In the genomic region with DNA sequence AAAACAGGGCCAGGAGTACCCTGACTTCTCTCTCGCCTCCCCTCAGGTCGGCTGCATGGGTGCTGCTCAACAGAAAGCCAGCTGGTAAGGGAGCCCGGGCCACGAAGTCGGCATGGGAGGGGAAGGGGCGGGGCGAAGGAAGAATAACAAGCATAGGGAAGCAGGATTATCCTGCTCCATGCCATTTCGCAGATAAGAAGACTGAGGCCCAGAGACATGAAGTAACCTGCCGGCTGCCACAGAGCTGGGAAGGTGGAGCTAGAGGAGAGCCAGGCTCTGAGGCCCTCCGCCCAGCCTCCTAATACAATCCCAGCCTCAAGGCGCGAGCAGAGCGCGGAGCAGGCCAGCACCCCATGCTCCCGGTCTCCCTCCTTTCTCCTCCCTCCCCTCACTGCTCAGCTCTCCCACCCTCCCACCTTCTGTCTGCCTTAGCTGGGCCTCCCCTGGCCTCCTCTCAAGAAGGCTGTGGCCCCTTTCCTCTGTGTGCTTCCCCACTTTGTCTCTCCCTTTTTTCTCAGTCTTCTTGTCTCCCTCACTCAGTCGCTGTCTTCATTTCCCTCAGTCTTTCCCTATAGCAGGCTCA, we compare ENCODE assay signal across 8 cellular contexts. TPM values are rescaled to one million over a fixed set of nuclear protein-coding genes. Genes with fewer than 3 reads are reported as not detected.
DNase-seq lines count a peak whose midpoint lies in the region; ATAC-seq and TF ChIP-seq lines count a peak whose summit lies in the region.

No MANE protein-coding gene starts in this region.

- peak overlapping the region; percentile 10 to 50 for H3K27ac ChIP-seq in thoracic aorta

- TF ChIP-seq CTCF in astrocyte of the spinal cord (IDR thresholded peaks at IDR 0.05; ENCODE audit: low read depth, low read length) (no peak), thoracic aorta (IDR thresholded peaks at IDR 0.05) (no peak)

- H3K27me3 ChIP-seq in thoracic aorta (replicated peaks; ENCODE audit: insufficient read depth) = no peaks in the 10 kb centered on the region

- H3K9me3 ChIP-seq in thoracic aorta = no peaks in the 10 kb centered on the region

- ATAC-seq in GM19324 (IDR thresholded peaks at IDR 0.05; ENCODE audit: low FRiP score, unreplicated experiment) = peak; percentile 30
- peak; percentile 16 for ATAC-seq in HG03103 (IDR thresholded peaks at IDR 0.05; ENCODE audit: low read depth, unreplicated experiment)
- ATAC-seq in left colon = peak; percentile 27
- peak; percentile 44 for ATAC-seq in thoracic aorta (ENCODE audit: insufficient number of reproducible peaks, low FRiP score, low read depth)
- ATAC-seq in HG03378 (IDR thresholded peaks at IDR 0.05; ENCODE audit: unreplicated experiment) = no peak

- intact Hi-C loops in left colon (cut with DNase I, micrococcal nuclease) = no loop called here

- in situ Hi-C loops in astrocyte of the spinal cord (cut with HindIII; ENCODE audit: low sequenced_read_pairs) = no loop called here

- H3K4me3 ChIP-seq in astrocyte of the spinal cord (ENCODE audit: low read depth, low read length) (peak overlapping the region; percentile 2), thoracic aorta (peak overlapping the region; percentile 95)

- H3K36me3 ChIP-seq in thoracic aorta = no peaks in the 10 kb centered on the region

- no peak for DNase-seq in astrocyte of the spinal cord (ENCODE audit: low read depth, low spot score)
- DNase-seq in left colon = peak; percentile 51 to 60
- DNase-seq in thoracic aorta (ENCODE audit: low spot score) = no peak
- DNase-seq in NCI-H524 (lab: John Stamatoyannopoulos, UW) = no peak
- no peak for DNase-seq in DMS114 treated with DMSO at 0.1 percent for 48 hours (lab: John Stamatoyannopoulos, UW; ENCODE audit: unreplicated experiment)

- H3K4me1 ChIP-seq in thoracic aorta (ENCODE audit: control insufficient read depth in 1 of 2, low read depth in 2 of 2) = peaks cover 8 to 15% of the 10 kb centered on the region in 2 donors

RNA-seq across cellular contexts. Expression of a gene that starts 13.2 kb away (rescaled TPM):
- total RNA-seq in left colon (100 to 1,000 TPM; 116 to 152 TPM), thoracic aorta (10 to 100 TPM; 20.7 to 28.0 TPM)

RNA-seq across cellular contexts. Expression of a gene that starts 25.3 kb away (rescaled TPM):
- 10 to 100 TPM in 1 of 2 donors, 1 to 10 TPM in 1; 8.2 to 11.5 TPM for total RNA-seq in left colon
- 10 to 100 TPM in 1 of 2 donors, 1 to 10 TPM in 1; 7.1 to 41.3 TPM for total RNA-seq in thoracic aorta

Comparison
In these comparisons a context has a peak if more than half of its experiments do, and no peak if none do; other contexts are left out.
1. DNase-seq: peak in left colon (2 of 2); none in astrocyte of the spinal cord (single experiment), thoracic aorta (single experiment), NCI-H524 (0 of 2) and DMS114 treated with DMSO at 0.1 percent for 48 hours (single experiment).
2. RNA of a gene that starts 13.2 kb away (total RNA-seq): 116 to 152 TPM in left colon; 20.7 to 28.0 TPM in thoracic aorta; every median in the first group is over 4 times any median in the second.